In the genomic region with DNA sequence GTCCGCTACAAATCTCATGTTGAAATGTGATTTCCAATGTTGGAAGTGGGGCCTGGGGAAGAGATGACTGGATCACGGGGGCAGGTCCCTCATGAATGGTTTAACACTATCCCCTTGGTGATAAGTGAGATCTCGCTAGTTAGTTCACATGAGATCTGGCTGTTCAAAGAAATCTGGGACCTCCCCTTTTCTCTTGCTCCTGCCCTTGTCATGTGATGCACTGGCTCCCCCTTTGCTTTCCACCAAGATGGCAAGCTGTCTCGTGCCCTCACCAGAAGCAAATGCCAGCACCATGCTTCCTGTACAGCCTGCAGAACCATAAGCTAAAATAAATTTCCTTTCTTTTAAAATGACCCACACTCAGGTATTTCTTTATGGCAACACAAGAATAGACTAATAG, we compare ENCODE assay signal across 26 cellular contexts. TPM values are rescaled to one million over a fixed set of nuclear protein-coding genes. Genes with fewer than 3 reads are reported as not detected.
A peak's percentile ranks its signal among the peaks of the same experiment; 100 is the strongest.
DNase-seq lines count a peak whose midpoint lies in the region; FAIRE-seq and TF ChIP-seq lines count a peak whose summit lies in the region.
"Had no signal": no experiment of that assay in that cellular context is flagged by ENCODE, and none has a peak within 500 bp of the region (broad histone marks: within the 10 kb centered on the region; RNA-seq: fewer than 3 reads in every experiment).

No MANE protein-coding gene starts in this region.

- H3K4me2 ChIP-seq in H9 (ENCODE audit: insufficient read depth, insufficient read length, low read length) (no peak overlapping the region), Karpas-422 (ENCODE audit: low read depth, low read length, poor library complexity, severe bottlenecking) (no peak overlapping the region), mesendoderm (ENCODE audit: low read length) (no peak overlapping the region)

- H3K79me2 ChIP-seq in H9 (ENCODE audit: insufficient read depth, low read length), result no peaks in the 10 kb centered on the region
- H3K79me2 ChIP-seq in Karpas-422 (ENCODE audit: low read length), result no peaks in the 10 kb centered on the region
- no peaks in the 10 kb centered on the region for H3K79me2 ChIP-seq in mesendoderm (ENCODE audit: control insufficient read depth, insufficient read depth, low read length)

- no peak overlapping the region for H2BK120ac ChIP-seq in H9 (ENCODE audit: low read depth, low read length, poor library complexity, severe bottlenecking)
- no peak overlapping the region for H2BK120ac ChIP-seq in mesendoderm (ENCODE audit: low read depth, low read length)

- H3K4me1 ChIP-seq in H9 (ENCODE audit: insufficient read depth, low read length), result no peaks in the 10 kb centered on the region; the same call in 1 of the 2 replicates
- peaks cover 4% of the 10 kb centered on the region for H3K4me1 ChIP-seq in Karpas-422 (ENCODE audit: low read length)
- H3K4me1 ChIP-seq in mesendoderm (ENCODE audit: control insufficient read depth, low read depth, low read length), result no peaks in the 10 kb centered on the region
- H3K4me1 ChIP-seq: Caco-2 had no signal

- H4K91ac ChIP-seq in H9 (ENCODE audit: insufficient read length, low read depth, low read length), result no peak overlapping the region

- peak; percentile 28 for DNase-seq in H9
- peak; percentile 46 for DNase-seq in Karpas-422
- peak; percentile 27 for DNase-seq in SK-MEL-5 (ENCODE audit: low read depth, low spot score)
- peak; percentile 59 for DNase-seq in mesendoderm
- no peak for DNase-seq in activated CD4-positive, alpha-beta T cell treated with anti-CD3 and anti-CD28 coated beads for 1 hour
- no peak for DNase-seq in H54 (ENCODE audit: insufficient read length, low spot score)
- no peak for DNase-seq in NCI-H1930 (lab: John Stamatoyannopoulos, UW)
- DNase-seq: Caco-2; CD8-positive, alpha-beta T cell; DND-41; H7; Kasumi-1; MV-4-11; NCI-H1105 treated with DMSO at 0.1 percent for 48 hours; NCI-H1694; NCI-H2081; NCI-H446; NCI-H524 treated with DMSO at 0.1 percent for 48 hours; NCI-H774; SHP77 treated with DMSO at 0.1 percent for 48 hours had no signal

- H3K23ac ChIP-seq in H9 (ENCODE audit: insufficient read length, low read depth, low read length) (no peak overlapping the region), mesendoderm (ENCODE audit: low read length) (no peak overlapping the region)

- in situ Hi-C loops in SK-MEL-5 (cut with HindIII; ENCODE audit: low pct_unique_long_range_greater_than_20kb, low sequenced_read_pairs), result no loop called here

- peaks cover 1% of the 10 kb centered on the region; the same call in 1 of the 2 replicates for H3K27me3 Mint-ChIP-seq in H9 (ENCODE audit: low read depth)

- H3K4me3 ChIP-seq in Karpas-422 (ENCODE audit: low read length), result no peak overlapping the region
- no peak overlapping the region for H3K4me3 ChIP-seq in mesendoderm (ENCODE audit: low read length)
- H3K4me3 ChIP-seq: SK-N-MC had no signal

- H4K8ac ChIP-seq in H9 (replicated peaks; ENCODE audit: insufficient read length, low read depth, low read length) (no peak overlapping the region), mesendoderm (ENCODE audit: low read depth, low read length) (no peak overlapping the region)

- H3K36me3 ChIP-seq in Karpas-422 (ENCODE audit: insufficient read depth, low read length) (no peaks in the 10 kb centered on the region), mesendoderm (ENCODE audit: control insufficient read depth, insufficient read depth, low read length) (no peaks in the 10 kb centered on the region)

- no peak overlapping the region for H3K4ac ChIP-seq in H9 (ENCODE audit: low read depth, low read length)
- H3K4ac ChIP-seq in mesendoderm (ENCODE audit: low read depth, low read length), result no peak overlapping the region

- H3K14ac ChIP-seq in H9 (ENCODE audit: insufficient read depth, low read length), result no peak overlapping the region

- peaks cover 11 to 16% of the 10 kb centered on the region in 2 experiments for H3K4me1 Mint-ChIP-seq in H9
- H3K4me1 Mint-ChIP-seq: B cell had no signal

- H3K18ac ChIP-seq in H9 (ENCODE audit: insufficient read length, low read depth, low read length) (no peak overlapping the region), mesendoderm (ENCODE audit: low read length) (no peak overlapping the region)

- no peaks in the 10 kb centered on the region for H3K23me2 ChIP-seq in H9 (ENCODE audit: insufficient read length, low read depth, low read length, poor library complexity, severe bottlenecking)

- H3K36me3 Mint-ChIP-seq in H9 (ENCODE audit: insufficient read depth in 1 of 3, low read depth in 3 of 3), result no peaks in the 10 kb centered on the region
- H3K36me3 Mint-ChIP-seq: CD8-positive, alpha-beta T cell had no signal

- H2AK5ac ChIP-seq in H9 (ENCODE audit: insufficient read length, low read length) (no peak overlapping the region), mesendoderm (ENCODE audit: low read length) (no peak overlapping the region)

- H3K27me3 ChIP-seq in H9 (ENCODE audit: insufficient read depth, low read length) (no peaks in the 10 kb centered on the region), Karpas-422 (ENCODE audit: low read length) (no peaks in the 10 kb centered on the region), mesendoderm (ENCODE audit: insufficient read depth, low read length, poor library complexity) (no peaks in the 10 kb centered on the region)

- no peaks in the 10 kb centered on the region; a peak in 1 of 5 replicates for H3K9me3 Mint-ChIP-seq in H9
- H3K9me3 Mint-ChIP-seq: CD8-positive, alpha-beta T cell; T-helper 1 cell treated with Interleukin-12 subunit alpha and Interleukin-12 subunit beta and Interleukin-4 antibody, amounts not matched to agents 30 μg/mL and 1 μg/mL, for 36 hours had no signal

- WGBS in H9 (ENCODE audit: extremely low coverage, insufficient read length, low lambda C conversion rate), result no CpG with 5 or more reads among the region's 4 CpGs
- no CpG with 5 or more reads among the region's 4 CpGs for WGBS in mesendoderm (ENCODE audit: extremely low coverage, insufficient coverage, low lambda C conversion rate)

- no peak overlapping the region for H3T11ph ChIP-seq in H9 (ENCODE audit: low read length)

- H3K27ac ChIP-seq in H9 (ENCODE audit: insufficient read length, low read depth, low read length) (no peak overlapping the region), Karpas-422 (ENCODE audit: low read length) (no peak overlapping the region), mesendoderm (ENCODE audit: low read depth, low read length) (no peak overlapping the region)
- H3K27ac ChIP-seq: C4-2B, SK-N-MC had no signal

- TF ChIP-seq POLR2A in H54 (IDR thresholded peaks at IDR 0.05; ENCODE audit: low read depth, low read length), result no peak

- no peaks in the 10 kb centered on the region for H3K9me3 ChIP-seq in H9 (ENCODE audit: control insufficient read depth, low read depth, low read length)
- no peaks in the 10 kb centered on the region for H3K9me3 ChIP-seq in Karpas-422 (ENCODE audit: low read length)
- H3K9me3 ChIP-seq: Caco-2 had no signal

- H3K9me2 ChIP-seq in Karpas-422 (replicated peaks; ENCODE audit: insufficient read depth, low read length), result no peaks in the 10 kb centered on the region

- H2BK5ac ChIP-seq in H9 (ENCODE audit: insufficient read length, low read length) (no peak overlapping the region), mesendoderm (ENCODE audit: low read length) (no peak overlapping the region)

- no peak overlapping the region for H2BK20ac ChIP-seq in H9 (ENCODE audit: low read depth, low read length, poor library complexity, severe bottlenecking)

- no peak overlapping the region for H2BK12ac ChIP-seq in H9 (ENCODE audit: insufficient read length, low read depth, low read length)

- H3K27ac Mint-ChIP-seq in H9, result no peak overlapping the region
- H3K27ac Mint-ChIP-seq: B cell; CD8-positive, alpha-beta T cell; T-helper 1 cell treated with Interleukin-12 subunit alpha and Interleukin-12 subunit beta and Interleukin-4 antibody, amounts not matched to agents 30 μg/mL and 1 μg/mL, for 36 hours had no signal

- no peak overlapping the region for H4K5ac ChIP-seq in H9 (ENCODE audit: insufficient read length, low read depth, low read length)
- H4K5ac ChIP-seq in mesendoderm (ENCODE audit: low read length), result no peak overlapping the region

- no peaks in the 10 kb centered on the region for H3K79me1 ChIP-seq in H9 (ENCODE audit: insufficient read depth, low read depth, low read length, poor library complexity, severe bottlenecking)
- no peaks in the 10 kb centered on the region for H3K79me1 ChIP-seq in mesendoderm (ENCODE audit: low read length)

- no peak for FAIRE-seq in H54 (lab: Jason Lieb, UNC)
- FAIRE-seq: GM19239, HepG2 had no signal

- H4K20me1 ChIP-seq in H9 (ENCODE audit: control insufficient read depth, insufficient read depth, insufficient read length) (no peaks in the 10 kb centered on the region), Karpas-422 (ENCODE audit: insufficient read depth, low read depth, low read length) (no peaks in the 10 kb centered on the region)

- H3K9ac ChIP-seq in H9 (ENCODE audit: extremely low read depth, insufficient read length, low read length) (no peak overlapping the region), Karpas-422 (ENCODE audit: low read length) (no peak overlapping the region), mesendoderm (ENCODE audit: low read length) (no peak overlapping the region)

- no peak overlapping the region for H2AFZ ChIP-seq in H9 (ENCODE audit: low read length)
- H2AFZ ChIP-seq in Karpas-422 (ENCODE audit: low read length), result peak overlapping the region; percentile 40; the same call in 1 of the 2 replicates

- H3K4me3 Mint-ChIP-seq in H9, result no peak overlapping the region
- H3K4me3 Mint-ChIP-seq: B cell; CD8-positive, alpha-beta T cell; T-helper 1 cell treated with Interleukin-12 subunit alpha and Interleukin-12 subunit beta and Interleukin-4 antibody, amounts not matched to agents 30 μg/mL and 1 μg/mL, for 36 hours had no signal

- no peak for TF ChIP-seq CTCF in H9 (conservative IDR thresholded peaks at IDR 0.05)

- no peak overlapping the region for H2BK15ac ChIP-seq in H9 (ENCODE audit: low read depth, low read length)
- H2BK15ac ChIP-seq in mesendoderm (replicated peaks; ENCODE audit: low read depth), result no peak overlapping the region

- no peak overlapping the region for H3K56ac ChIP-seq in H9 (ENCODE audit: insufficient read length, low read depth, low read length)
- H3K56ac ChIP-seq in mesendoderm (ENCODE audit: low read length), result no peak overlapping the region

RNA-seq across cellular contexts. Expression of gene C2orf15, which starts 57.3 kb away (rescaled TPM):
- 5.6 and 6.2 TPM in 2 replicates for total RNA-seq in H9 (2021)
- 1.4 and 2.0 TPM in 2 replicates for total RNA-seq in Karpas-422 (2014; rRNA removed; shearing (Covaris generic); ENCODE audit: low replicate concordance)
- 1.4 TPM in 1 of 2 replicates, not detected in the other for total RNA-seq in SK-MEL-5 (2014; rRNA removed; shearing (Covaris generic))
- polyA plus RNA-seq in SK-MEL-5 (2015; cell fraction: cytosol; rRNA removed), result 0.06 and 0.12 TPM in 2 replicates
- not detected in 2 replicates for polyA plus RNA-seq in SK-MEL-5 (2015; cell fraction: nucleus; rRNA removed)
- polyA plus RNA-seq in mesendoderm (2013, experiment 1 of 2), result 1.8 TPM
- 1.6 TPM for polyA plus RNA-seq in mesendoderm (2013, experiment 2 of 2)

Comparison
In these comparisons a context has a peak if more than half of its experiments do, and no peak if none do; other contexts are left out.
1. DNase-seq: peak in H9 (single experiment), Karpas-422 (single experiment), SK-MEL-5 (single experiment) and mesendoderm (single experiment); none in activated CD4-positive, alpha-beta T cell treated with anti-CD3 and anti-CD28 coated beads for 1 hour (single experiment), H54 (single experiment) and NCI-H1930 (0 of 2).